In genomic region chr19:49590071-49590970, GRCh38 we compare ENCODE assay signal across 1 cellular context.
TF ChIP-seq lines count a peak whose summit lies in the region.

No MANE protein-coding gene starts in this region.

TF ChIP-seq in GM12878, 131 proteins besides CTCF, POLR2A, EP300 and RAD21 (continued from another document):
- 0 out of 2 replicates have a peak, but pooled peaks have one; percentile 34 for TF ChIP-seq EED (IDR thresholded peaks at IDR 0.05; ENCODE audit: low read depth)
- TF ChIP-seq SMAD1 (IDR thresholded peaks at IDR 0.05; ENCODE audit: low read depth, partially characterized antibody), result peak; percentile 59
- peak; percentile 69; the same call in 1 of the 2 replicates for TF ChIP-seq CBFB (IDR thresholded peaks at IDR 0.05; ENCODE audit: low read depth)
- TF ChIP-seq DPF2 (IDR thresholded peaks at IDR 0.05), result 0 out of 2 replicates have a peak, but pooled peaks have one; percentile 57
- TF ChIP-seq BRCA1 (IDR thresholded peaks at IDR 0.05; ENCODE audit: low read depth, low read length), result no peak
- peak; percentile 63; the same call in 1 of the 2 replicates for TF ChIP-seq ZNF207 (IDR thresholded peaks at IDR 0.05; ENCODE audit: borderline replicate concordance)
- peak; percentile 77; the same call in 1 of the 2 replicates for TF ChIP-seq GATAD2B (conservative IDR thresholded peaks at IDR 0.05; ENCODE audit: low read depth)
- TF ChIP-seq, protein P1, sequence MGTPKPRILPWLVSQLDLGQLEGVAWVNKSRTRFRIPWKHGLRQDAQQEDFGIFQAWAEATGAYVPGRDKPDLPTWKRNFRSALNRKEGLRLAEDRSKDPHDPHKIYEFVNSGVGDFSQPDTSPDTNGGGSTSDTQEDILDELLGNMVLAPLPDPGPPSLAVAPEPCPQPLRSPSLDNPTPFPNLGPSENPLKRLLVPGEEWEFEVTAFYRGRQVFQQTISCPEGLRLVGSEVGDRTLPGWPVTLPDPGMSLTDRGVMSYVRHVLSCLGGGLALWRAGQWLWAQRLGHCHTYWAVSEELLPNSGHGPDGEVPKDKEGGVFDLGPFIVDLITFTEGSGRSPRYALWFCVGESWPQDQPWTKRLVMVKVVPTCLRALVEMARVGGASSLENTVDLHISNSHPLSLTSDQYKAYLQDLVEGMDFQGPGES (IDR thresholded peaks at IDR 0.05), result no peak
